In genomic region chr3:100708989-100709839, GRCh38 we compare ENCODE assay signal across 1 cellular context.
A peak's percentile ranks its signal among the peaks of the same experiment; 100 is the strongest.
TF ChIP-seq lines count a peak whose summit lies in the region.

Gene TFG (plus strand): TSS chr3:100709494. CDS start chr3:100713686, 4,192 bp downstream.

TF ChIP-seq in GM12878, 131 proteins besides CTCF, POLR2A, EP300 and RAD21 (continued from another document):
- peak; percentile 46 for TF ChIP-seq PBX3 (IDR thresholded peaks at IDR 0.05; ENCODE audit: insufficient replicate concordance, low read depth, low read length)
- TF ChIP-seq CREM (IDR thresholded peaks at IDR 0.05; ENCODE audit: low read depth) = peak; percentile 67
- 0 out of 2 replicates have a peak, but pooled peaks have one; percentile 21 for TF ChIP-seq NBN (IDR thresholded peaks at IDR 0.05)
- TF ChIP-seq, protein P1, sequence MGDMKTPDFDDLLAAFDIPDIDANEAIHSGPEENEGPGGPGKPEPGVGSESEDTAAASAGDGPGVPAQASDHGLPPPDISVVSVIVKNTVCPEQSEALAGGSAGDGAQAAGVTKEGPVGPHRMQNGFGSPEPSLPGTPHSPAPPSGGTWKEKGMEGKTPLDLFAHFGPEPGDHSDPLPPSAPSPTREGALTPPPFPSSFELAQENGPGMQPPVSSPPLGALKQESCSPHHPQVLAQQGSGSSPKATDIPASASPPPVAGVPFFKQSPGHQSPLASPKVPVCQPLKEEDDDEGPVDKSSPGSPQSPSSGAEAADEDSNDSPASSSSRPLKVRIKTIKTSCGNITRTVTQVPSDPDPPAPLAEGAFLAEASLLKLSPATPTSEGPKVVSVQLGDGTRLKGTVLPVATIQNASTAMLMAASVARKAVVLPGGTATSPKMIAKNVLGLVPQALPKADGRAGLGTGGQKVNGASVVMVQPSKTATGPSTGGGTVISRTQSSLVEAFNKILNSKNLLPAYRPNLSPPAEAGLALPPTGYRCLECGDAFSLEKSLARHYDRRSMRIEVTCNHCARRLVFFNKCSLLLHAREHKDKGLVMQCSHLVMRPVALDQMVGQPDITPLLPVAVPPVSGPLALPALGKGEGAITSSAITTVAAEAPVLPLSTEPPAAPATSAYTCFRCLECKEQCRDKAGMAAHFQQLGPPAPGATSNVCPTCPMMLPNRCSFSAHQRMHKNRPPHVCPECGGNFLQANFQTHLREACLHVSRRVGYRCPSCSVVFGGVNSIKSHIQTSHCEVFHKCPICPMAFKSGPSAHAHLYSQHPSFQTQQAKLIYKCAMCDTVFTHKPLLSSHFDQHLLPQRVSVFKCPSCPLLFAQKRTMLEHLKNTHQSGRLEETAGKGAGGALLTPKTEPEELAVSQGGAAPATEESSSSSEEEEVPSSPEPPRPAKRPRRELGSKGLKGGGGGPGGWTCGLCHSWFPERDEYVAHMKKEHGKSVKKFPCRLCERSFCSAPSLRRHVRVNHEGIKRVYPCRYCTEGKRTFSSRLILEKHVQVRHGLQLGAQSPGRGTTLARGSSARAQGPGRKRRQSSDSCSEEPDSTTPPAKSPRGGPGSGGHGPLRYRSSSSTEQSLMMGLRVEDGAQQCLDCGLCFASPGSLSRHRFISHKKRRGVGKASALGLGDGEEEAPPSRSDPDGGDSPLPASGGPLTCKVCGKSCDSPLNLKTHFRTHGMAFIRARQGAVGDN (IDR thresholded peaks at IDR 0.05) = no peak; the same call in 1 of the 2 replicates
- TF ChIP-seq IRF4 (IDR thresholded peaks at IDR 0.05; ENCODE audit: low read depth, low read length) = peak; percentile 27; the same call in 1 of the 2 replicates
- TF ChIP-seq SMARCA5 (IDR thresholded peaks at IDR 0.05) = no peak; the same call in 1 of the 2 replicates
- TF ChIP-seq, protein P2, sequence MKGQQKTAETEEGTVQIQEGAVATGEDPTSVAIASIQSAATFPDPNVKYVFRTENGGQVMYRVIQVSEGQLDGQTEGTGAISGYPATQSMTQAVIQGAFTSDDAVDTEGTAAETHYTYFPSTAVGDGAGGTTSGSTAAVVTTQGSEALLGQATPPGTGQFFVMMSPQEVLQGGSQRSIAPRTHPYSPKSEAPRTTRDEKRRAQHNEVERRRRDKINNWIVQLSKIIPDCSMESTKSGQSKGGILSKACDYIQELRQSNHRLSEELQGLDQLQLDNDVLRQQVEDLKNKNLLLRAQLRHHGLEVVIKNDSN (IDR thresholded peaks at IDR 0.05; ENCODE audit: borderline replicate concordance, extremely low read length, insufficient read depth, low read depth, low read length) = no peak
- TF ChIP-seq SUZ12 (IDR thresholded peaks at IDR 0.05; ENCODE audit: unreplicated experiment) = no peak
- no peak; the same call in 1 of the 2 replicates for TF ChIP-seq STAT3 (IDR thresholded peaks at IDR 0.05; ENCODE audit: low read depth, low read length)
- TF ChIP-seq KAT2A (conservative IDR thresholded peaks at IDR 0.05; ENCODE audit: control insufficient read depth, low read depth, low read length) = no peak
- no peak; the same call in 1 of the 2 replicates for TF ChIP-seq YY1 (IDR thresholded peaks at IDR 0.05; ENCODE audit: low read depth, low read length)
- no peak for TF ChIP-seq SIX5 (IDR thresholded peaks at IDR 0.05; ENCODE audit: low read depth, low read length, severe bottlenecking)
- no peak for TF ChIP-seq TCF3 (IDR thresholded peaks at IDR 0.05; ENCODE audit: borderline replicate concordance, insufficient read depth, low read depth, low read length)
- TF ChIP-seq ATF7 (IDR thresholded peaks at IDR 0.05; ENCODE audit: low read depth) = peak; percentile 62
- no peak for TF ChIP-seq STAT1 (conservative IDR thresholded peaks at IDR 0.05)
- TF ChIP-seq, protein P3, sequence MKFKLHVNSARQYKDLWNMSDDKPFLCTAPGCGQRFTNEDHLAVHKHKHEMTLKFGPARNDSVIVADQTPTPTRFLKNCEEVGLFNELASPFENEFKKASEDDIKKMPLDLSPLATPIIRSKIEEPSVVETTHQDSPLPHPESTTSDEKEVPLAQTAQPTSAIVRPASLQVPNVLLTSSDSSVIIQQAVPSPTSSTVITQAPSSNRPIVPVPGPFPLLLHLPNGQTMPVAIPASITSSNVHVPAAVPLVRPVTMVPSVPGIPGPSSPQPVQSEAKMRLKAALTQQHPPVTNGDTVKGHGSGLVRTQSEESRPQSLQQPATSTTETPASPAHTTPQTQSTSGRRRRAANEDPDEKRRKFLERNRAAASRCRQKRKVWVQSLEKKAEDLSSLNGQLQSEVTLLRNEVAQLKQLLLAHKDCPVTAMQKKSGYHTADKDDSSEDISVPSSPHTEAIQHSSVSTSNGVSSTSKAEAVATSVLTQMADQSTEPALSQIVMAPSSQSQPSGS (IDR thresholded peaks at IDR 0.05; ENCODE audit: low read length) = no peak
- TF ChIP-seq HDAC2 (IDR thresholded peaks at IDR 0.05) = no peak
- no peak for TF ChIP-seq ZNF24 (IDR thresholded peaks at IDR 0.05)
- TF ChIP-seq SREBF1 (IDR thresholded peaks at IDR 0.05; ENCODE audit: low read length) = no peak
- peak; percentile 51 to 58; a peak in 3 of 4 replicates for TF ChIP-seq IKZF2 (IDR thresholded peaks at IDR 0.05)
- no peak for TF ChIP-seq DPF2 (IDR thresholded peaks at IDR 0.05)
- TF ChIP-seq MEF2B (IDR thresholded peaks at IDR 0.05; ENCODE audit: partially characterized antibody, poor library complexity, severe bottlenecking) = no peak
- no peak for TF ChIP-seq NR2C1 (IDR thresholded peaks at IDR 0.05)
- TF ChIP-seq WRNIP1 (IDR thresholded peaks at IDR 0.05; ENCODE audit: borderline replicate concordance, low read depth, low read length) = no peak
- no peak for TF ChIP-seq BMI1 (IDR thresholded peaks at IDR 0.05; ENCODE audit: borderline replicate concordance)
- TF ChIP-seq, protein P4, sequence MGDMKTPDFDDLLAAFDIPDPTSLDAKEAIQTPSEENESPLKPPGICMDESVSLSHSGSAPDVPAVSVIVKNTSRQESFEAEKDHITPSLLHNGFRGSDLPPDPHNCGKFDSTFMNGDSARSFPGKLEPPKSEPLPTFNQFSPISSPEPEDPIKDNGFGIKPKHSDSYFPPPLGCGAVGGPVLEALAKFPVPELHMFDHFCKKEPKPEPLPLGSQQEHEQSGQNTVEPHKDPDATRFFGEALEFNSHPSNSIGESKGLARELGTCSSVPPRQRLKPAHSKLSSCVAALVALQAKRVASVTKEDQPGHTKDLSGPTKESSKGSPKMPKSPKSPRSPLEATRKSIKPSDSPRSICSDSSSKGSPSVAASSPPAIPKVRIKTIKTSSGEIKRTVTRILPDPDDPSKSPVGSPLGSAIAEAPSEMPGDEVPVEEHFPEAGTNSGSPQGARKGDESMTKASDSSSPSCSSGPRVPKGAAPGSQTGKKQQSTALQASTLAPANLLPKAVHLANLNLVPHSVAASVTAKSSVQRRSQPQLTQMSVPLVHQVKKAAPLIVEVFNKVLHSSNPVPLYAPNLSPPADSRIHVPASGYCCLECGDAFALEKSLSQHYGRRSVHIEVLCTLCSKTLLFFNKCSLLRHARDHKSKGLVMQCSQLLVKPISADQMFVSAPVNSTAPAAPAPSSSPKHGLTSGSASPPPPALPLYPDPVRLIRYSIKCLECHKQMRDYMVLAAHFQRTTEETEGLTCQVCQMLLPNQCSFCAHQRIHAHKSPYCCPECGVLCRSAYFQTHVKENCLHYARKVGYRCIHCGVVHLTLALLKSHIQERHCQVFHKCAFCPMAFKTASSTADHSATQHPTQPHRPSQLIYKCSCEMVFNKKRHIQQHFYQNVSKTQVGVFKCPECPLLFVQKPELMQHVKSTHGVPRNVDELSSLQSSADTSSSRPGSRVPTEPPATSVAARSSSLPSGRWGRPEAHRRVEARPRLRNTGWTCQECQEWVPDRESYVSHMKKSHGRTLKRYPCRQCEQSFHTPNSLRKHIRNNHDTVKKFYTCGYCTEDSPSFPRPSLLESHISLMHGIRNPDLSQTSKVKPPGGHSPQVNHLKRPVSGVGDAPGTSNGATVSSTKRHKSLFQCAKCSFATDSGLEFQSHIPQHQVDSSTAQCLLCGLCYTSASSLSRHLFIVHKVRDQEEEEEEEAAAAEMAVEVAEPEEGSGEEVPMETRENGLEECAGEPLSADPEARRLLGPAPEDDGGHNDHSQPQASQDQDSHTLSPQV (IDR thresholded peaks at IDR 0.05) = no peak
- no peak for TF ChIP-seq CBX3 (IDR thresholded peaks at IDR 0.05; ENCODE audit: borderline replicate concordance, low read depth)
- TF ChIP-seq PAX8 (IDR thresholded peaks at IDR 0.05) = no peak
- TF ChIP-seq RUNX3 (IDR thresholded peaks at IDR 0.05; ENCODE audit: low read length) = peak; percentile 44
- peak; percentile 78 for TF ChIP-seq CREB1 (IDR thresholded peaks at IDR 0.05; ENCODE audit: low read depth)
- no peak for TF ChIP-seq LARP7 (IDR thresholded peaks at IDR 0.05)
- TF ChIP-seq, protein P5, sequence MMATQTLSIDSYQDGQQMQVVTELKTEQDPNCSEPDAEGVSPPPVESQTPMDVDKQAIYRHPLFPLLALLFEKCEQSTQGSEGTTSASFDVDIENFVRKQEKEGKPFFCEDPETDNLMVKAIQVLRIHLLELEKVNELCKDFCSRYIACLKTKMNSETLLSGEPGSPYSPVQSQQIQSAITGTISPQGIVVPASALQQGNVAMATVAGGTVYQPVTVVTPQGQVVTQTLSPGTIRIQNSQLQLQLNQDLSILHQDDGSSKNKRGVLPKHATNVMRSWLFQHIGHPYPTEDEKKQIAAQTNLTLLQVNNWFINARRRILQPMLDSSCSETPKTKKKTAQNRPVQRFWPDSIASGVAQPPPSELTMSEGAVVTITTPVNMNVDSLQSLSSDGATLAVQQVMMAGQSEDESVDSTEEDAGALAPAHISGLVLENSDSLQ (IDR thresholded peaks at IDR 0.05) = peak; percentile 92
- TF ChIP-seq, protein P6, sequence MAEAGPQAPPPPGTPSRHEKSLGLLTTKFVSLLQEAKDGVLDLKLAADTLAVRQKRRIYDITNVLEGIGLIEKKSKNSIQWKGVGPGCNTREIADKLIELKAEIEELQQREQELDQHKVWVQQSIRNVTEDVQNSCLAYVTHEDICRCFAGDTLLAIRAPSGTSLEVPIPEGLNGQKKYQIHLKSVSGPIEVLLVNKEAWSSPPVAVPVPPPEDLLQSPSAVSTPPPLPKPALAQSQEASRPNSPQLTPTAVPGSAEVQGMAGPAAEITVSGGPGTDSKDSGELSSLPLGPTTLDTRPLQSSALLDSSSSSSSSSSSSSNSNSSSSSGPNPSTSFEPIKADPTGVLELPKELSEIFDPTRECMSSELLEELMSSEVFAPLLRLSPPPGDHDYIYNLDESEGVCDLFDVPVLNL (IDR thresholded peaks at IDR 0.05; ENCODE audit: low read depth, low read length) = no peak
- TF ChIP-seq CBFB (IDR thresholded peaks at IDR 0.05; ENCODE audit: low read depth) = no peak
- TF ChIP-seq SIN3A (IDR thresholded peaks at IDR 0.05; ENCODE audit: low read depth, low read length) = peak; percentile 54; the same call in 1 of the 2 replicates
- peak; percentile 96 for TF ChIP-seq IKZF1 (conservative IDR thresholded peaks at IDR 0.05)
- TF ChIP-seq ZNF384 (IDR thresholded peaks at IDR 0.05; ENCODE audit: borderline replicate concordance, low read depth, low read length) = peak; percentile 98
- peak; percentile 53; the same call in 1 of the 2 replicates for TF ChIP-seq HCFC1 (IDR thresholded peaks at IDR 0.05; ENCODE audit: low read length)
- TF ChIP-seq ESRRA (IDR thresholded peaks at IDR 0.05; ENCODE audit: low read length) = no peak
- TF ChIP-seq, protein P7, sequence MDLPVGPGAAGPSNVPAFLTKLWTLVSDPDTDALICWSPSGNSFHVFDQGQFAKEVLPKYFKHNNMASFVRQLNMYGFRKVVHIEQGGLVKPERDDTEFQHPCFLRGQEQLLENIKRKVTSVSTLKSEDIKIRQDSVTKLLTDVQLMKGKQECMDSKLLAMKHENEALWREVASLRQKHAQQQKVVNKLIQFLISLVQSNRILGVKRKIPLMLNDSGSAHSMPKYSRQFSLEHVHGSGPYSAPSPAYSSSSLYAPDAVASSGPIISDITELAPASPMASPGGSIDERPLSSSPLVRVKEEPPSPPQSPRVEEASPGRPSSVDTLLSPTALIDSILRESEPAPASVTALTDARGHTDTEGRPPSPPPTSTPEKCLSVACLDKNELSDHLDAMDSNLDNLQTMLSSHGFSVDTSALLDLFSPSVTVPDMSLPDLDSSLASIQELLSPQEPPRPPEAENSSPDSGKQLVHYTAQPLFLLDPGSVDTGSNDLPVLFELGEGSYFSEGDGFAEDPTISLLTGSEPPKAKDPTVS (IDR thresholded peaks at IDR 0.05; ENCODE audit: low read depth, low read length) = no peak
- no peak for TF ChIP-seq NFXL1 (IDR thresholded peaks at IDR 0.05; ENCODE audit: borderline replicate concordance)
- TF ChIP-seq RFX5 (IDR thresholded peaks at IDR 0.05; ENCODE audit: low read depth, low read length) = no peak
- peak; percentile 43; the same call in 1 of the 2 replicates for TF ChIP-seq ZNF217 (IDR thresholded peaks at IDR 0.05)
- TF ChIP-seq, protein P8, sequence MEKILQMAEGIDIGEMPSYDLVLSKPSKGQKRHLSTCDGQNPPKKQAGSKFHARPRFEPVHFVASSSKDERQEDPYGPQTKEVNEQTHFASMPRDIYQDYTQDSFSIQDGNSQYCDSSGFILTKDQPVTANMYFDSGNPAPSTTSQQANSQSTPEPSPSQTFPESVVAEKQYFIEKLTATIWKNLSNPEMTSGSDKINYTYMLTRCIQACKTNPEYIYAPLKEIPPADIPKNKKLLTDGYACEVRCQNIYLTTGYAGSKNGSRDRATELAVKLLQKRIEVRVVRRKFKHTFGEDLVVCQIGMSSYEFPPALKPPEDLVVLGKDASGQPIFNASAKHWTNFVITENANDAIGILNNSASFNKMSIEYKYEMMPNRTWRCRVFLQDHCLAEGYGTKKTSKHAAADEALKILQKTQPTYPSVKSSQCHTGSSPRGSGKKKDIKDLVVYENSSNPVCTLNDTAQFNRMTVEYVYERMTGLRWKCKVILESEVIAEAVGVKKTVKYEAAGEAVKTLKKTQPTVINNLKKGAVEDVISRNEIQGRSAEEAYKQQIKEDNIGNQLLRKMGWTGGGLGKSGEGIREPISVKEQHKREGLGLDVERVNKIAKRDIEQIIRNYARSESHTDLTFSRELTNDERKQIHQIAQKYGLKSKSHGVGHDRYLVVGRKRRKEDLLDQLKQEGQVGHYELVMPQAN (conservative IDR thresholded peaks at IDR 0.05) = peak; percentile 82
- no peak for TF ChIP-seq ZNF622 (IDR thresholded peaks at IDR 0.05)
- no peak for TF ChIP-seq ASH2L (IDR thresholded peaks at IDR 0.05; ENCODE audit: borderline replicate concordance, low read depth)
- no peak for TF ChIP-seq MTA2 (IDR thresholded peaks at IDR 0.05; ENCODE audit: low read depth)
